ENCODE assay signal across 30 cellular contexts in genomic region chr1:20379075-20379474, GRCh38.
"Had no signal": no experiment of that assay in that cellular context is flagged by ENCODE, and none has a peak within 500 bp of the region (broad histone marks: within the 10 kb centered on the region; RNA-seq: fewer than 3 reads in every experiment).

No MANE protein-coding gene starts in this region.

- H3K27me3 ChIP-seq: ascending aorta, breast epithelium, dorsolateral prefrontal cortex had no signal

- H3K27ac ChIP-seq: ascending aorta, breast epithelium, cardiac muscle cell, coronary artery had no signal

- DNase-seq: activated CD4-positive, alpha-beta memory T cell treated with anti-CD3 and anti-CD28 coated beads, Interleukin-2, amount 10 ng/mL, durations not matched to agents 7 days and 5 days; activated CD4-positive, alpha-beta T cell treated with anti-CD3 and anti-CD28 coated beads for 1 hour; activated CD4-positive, alpha-beta T cell treated with anti-CD3 and anti-CD28 coated beads for 4 hours; activated CD4-positive, alpha-beta T cell treated with anti-CD3 and anti-CD28 coated beads, Interleukin-2, amount 10 ng/mL, durations not matched to agents 7 days and 5 days; activated CD4-positive, alpha-beta T cell treated with anti-CD3 and anti-CD28 coated beads, Interleukin-2, amount 50 U/mL, for 4 hours; activated CD8-positive, alpha-beta memory T cell treated with anti-CD3 and anti-CD28 coated beads, Interleukin-2, amount 50 U/mL, for 48 hours; activated gamma-delta T cell; activated naive CD4-positive, alpha-beta T cell; activated naive CD4-positive, alpha-beta T cell treated with anti-CD3 and anti-CD28 coated beads, Interleukin-2, amount 10 ng/mL, durations not matched to agents 7 days and 5 days; activated naive CD8-positive, alpha-beta T cell treated with anti-CD3 and anti-CD28 coated beads, Interleukin-2, amount 10 ng/mL, durations not matched to agents 7 days and 5 days; activated T-cell treated with anti-CD3 and anti-CD28 coated beads for 4 hours; activated T-cell treated with anti-CD3 and anti-CD28 coated beads, Interleukin-2, amount 50 U/mL, for 24 hours; activated T-cell treated with anti-CD3 and anti-CD28 coated beads, Interleukin-2, amount 50 U/mL, for 72 hours; central memory CD4-positive, alpha-beta T cell; cerebellar nuclear complex; dorsolateral prefrontal cortex; effector memory CD4-positive, alpha-beta T cell; endodermal cell; foreskin fibroblast; head of caudate nucleus; T-helper 2 cell had no signal

- H3K4me3 Mint-ChIP-seq: activated CD4-positive, alpha-beta memory T cell treated with anti-CD3 and anti-CD28 coated beads, Interleukin-2, amount 10 ng/mL, durations not matched to agents 7 days and 5 days; activated CD4-positive, alpha-beta T cell treated with anti-CD3 and anti-CD28 coated beads, Interleukin-2, amount 10 ng/mL, durations not matched to agents 7 days and 5 days; activated naive CD4-positive, alpha-beta T cell treated with anti-CD3 and anti-CD28 coated beads, Interleukin-2, amount 10 ng/mL, durations not matched to agents 7 days and 5 days; activated naive CD8-positive, alpha-beta T cell treated with anti-CD3 and anti-CD28 coated beads, Interleukin-2, amount 10 ng/mL, durations not matched to agents 7 days and 5 days; activated T-cell treated with anti-CD3 and anti-CD28 coated beads, Interleukin-2, amount 50 U/mL, for 24 hours; activated T-cell treated with anti-CD3 and anti-CD28 coated beads, Interleukin-2, amount 50 U/mL, for 72 hours; brain; dendritic cell treated with granulocyte-macrophage colony-stimulating factor and Interleukin-4, amounts not matched to agents 40 ng/mL and 50 ng/mL, for 4 days; endodermal cell had no signal

- H3K4me1 Mint-ChIP-seq: activated CD4-positive, alpha-beta memory T cell treated with anti-CD3 and anti-CD28 coated beads, Interleukin-2, amount 10 ng/mL, durations not matched to agents 7 days and 5 days; activated CD4-positive, alpha-beta T cell treated with anti-CD3 and anti-CD28 coated beads, Interleukin-2, amount 10 ng/mL, durations not matched to agents 7 days and 5 days; activated naive CD4-positive, alpha-beta T cell treated with anti-CD3 and anti-CD28 coated beads, Interleukin-2, amount 10 ng/mL, durations not matched to agents 7 days and 5 days; activated naive CD8-positive, alpha-beta T cell treated with anti-CD3 and anti-CD28 coated beads, Interleukin-2, amount 10 ng/mL, durations not matched to agents 7 days and 5 days had no signal

- H3K36me3 ChIP-seq: ascending aorta, breast epithelium, cardiac muscle cell had no signal

- H3K9me3 Mint-ChIP-seq: activated CD4-positive, alpha-beta memory T cell treated with anti-CD3 and anti-CD28 coated beads, Interleukin-2, amount 10 ng/mL, durations not matched to agents 7 days and 5 days; activated CD4-positive, alpha-beta T cell treated with anti-CD3 and anti-CD28 coated beads, Interleukin-2, amount 10 ng/mL, durations not matched to agents 7 days and 5 days; activated naive CD4-positive, alpha-beta T cell treated with anti-CD3 and anti-CD28 coated beads, Interleukin-2, amount 10 ng/mL, durations not matched to agents 7 days and 5 days; activated naive CD8-positive, alpha-beta T cell treated with anti-CD3 and anti-CD28 coated beads, Interleukin-2, amount 10 ng/mL, durations not matched to agents 7 days and 5 days; activated T-cell treated with anti-CD3 and anti-CD28 coated beads, Interleukin-2, amount 50 U/mL, for 24 hours; dendritic cell treated with granulocyte-macrophage colony-stimulating factor and Interleukin-4, amounts not matched to agents 40 ng/mL and 50 ng/mL, for 4 days; endodermal cell had no signal

- H3K4me3 ChIP-seq: ascending aorta, breast epithelium, cardiac muscle cell, coronary artery, dorsolateral prefrontal cortex had no signal

- H3K4me1 ChIP-seq: ascending aorta, breast epithelium had no signal

- ATAC-seq: activated naive CD4-positive, alpha-beta T cell treated with anti-CD3 and anti-CD28 coated beads, Interleukin-2, amount 50 U/mL, for 72 hours; activated T-cell treated with anti-CD3 and anti-CD28 coated beads, Interleukin-2, amount 50 U/mL, for 72 hours; esophagus mucosa had no signal

- FAIRE-seq: frontal cortex had no signal

- H3K36me3 Mint-ChIP-seq: activated naive CD4-positive, alpha-beta T cell treated with anti-CD3 and anti-CD28 coated beads, Interleukin-2, amount 10 ng/mL, durations not matched to agents 7 days and 5 days; activated naive CD4-positive, alpha-beta T cell treated with anti-CD3 and anti-CD28 coated beads, Interleukin-2, amount 50 U/mL, for 72 hours; activated naive CD8-positive, alpha-beta T cell treated with anti-CD3 and anti-CD28 coated beads, Interleukin-2, amount 10 ng/mL, durations not matched to agents 7 days and 5 days; brain had no signal

- H3K9me3 ChIP-seq: ascending aorta, breast epithelium had no signal

- H3K27ac Mint-ChIP-seq: activated CD4-positive, alpha-beta memory T cell treated with anti-CD3 and anti-CD28 coated beads, Interleukin-2, amount 10 ng/mL, durations not matched to agents 7 days and 5 days; activated CD4-positive, alpha-beta T cell treated with anti-CD3 and anti-CD28 coated beads, Interleukin-2, amount 10 ng/mL, durations not matched to agents 7 days and 5 days; activated naive CD4-positive, alpha-beta T cell treated with anti-CD3 and anti-CD28 coated beads, Interleukin-2, amount 10 ng/mL, durations not matched to agents 7 days and 5 days; activated naive CD4-positive, alpha-beta T cell treated with anti-CD3 and anti-CD28 coated beads, Interleukin-2, amount 50 U/mL, for 72 hours; activated naive CD8-positive, alpha-beta T cell treated with anti-CD3 and anti-CD28 coated beads, Interleukin-2, amount 10 ng/mL, durations not matched to agents 7 days and 5 days; activated T-cell treated with anti-CD3 and anti-CD28 coated beads, Interleukin-2, amount 50 U/mL, for 24 hours; activated T-cell treated with anti-CD3 and anti-CD28 coated beads, Interleukin-2, amount 50 U/mL, for 72 hours; dendritic cell treated with granulocyte-macrophage colony-stimulating factor and Interleukin-4, amounts not matched to agents 40 ng/mL and 50 ng/mL, for 4 days; endodermal cell had no signal
